ENCODE assay signal across 21 cellular contexts in the genomic region with DNA sequence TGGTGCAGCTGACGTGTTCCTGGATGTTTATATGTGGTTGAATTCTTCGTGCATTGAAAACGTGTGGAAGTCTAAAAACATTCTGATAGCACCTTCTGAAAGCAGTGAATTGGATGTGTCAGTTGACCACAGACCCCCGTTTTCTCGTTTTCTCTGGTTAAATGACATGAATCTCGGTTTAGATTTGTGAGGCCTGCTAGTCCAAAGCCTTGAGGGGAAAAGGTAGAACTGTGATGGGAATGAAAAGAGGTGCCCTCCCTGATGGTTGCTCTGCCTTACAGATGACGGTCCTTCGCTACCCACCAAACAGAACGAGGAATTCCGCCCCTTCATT. TPM values are rescaled to one million over a fixed set of nuclear protein-coding genes. Genes with fewer than 3 reads are reported as not detected.
DNase-seq lines count a peak whose midpoint lies in the region; ATAC-seq and TF ChIP-seq lines count a peak whose summit lies in the region.
"Had no signal": no experiment of that assay in that cellular context is flagged by ENCODE, and none has a peak within 500 bp of the region (broad histone marks: within the 10 kb centered on the region; RNA-seq: fewer than 3 reads in every experiment).

No MANE protein-coding gene starts in this region.

- H3K27me3 Mint-ChIP-seq in activated T-cell treated with anti-CD3 and anti-CD28 coated beads, Interleukin-2, amount 50 U/mL, for 24 hours = no peaks in the 10 kb centered on the region
- H3K27me3 Mint-ChIP-seq in activated naive CD8-positive, alpha-beta T cell treated with anti-CD3 and anti-CD28 coated beads, Interleukin-2, amount 10 ng/mL, durations not matched to agents 7 days and 5 days = no peaks in the 10 kb centered on the region
- H3K27me3 Mint-ChIP-seq in natural killer cell (ENCODE audit: low read depth in 2 of 2) (no peaks in the 10 kb centered on the region), osteocyte (ENCODE audit: unreplicated experiment) (no peaks in the 10 kb centered on the region)
- H3K27me3 Mint-ChIP-seq: IgD-negative memory B cell had no signal

- CTCF ChIA-PET in RWPE1 (lab: Yijun Ruan, JAX) = interaction anchor here (0.6 kb wide), 2 partner anchors 8 to 739 kb away, joined by 3 read pairs; no protein-coding TSS in a partner anchor

- ATAC-seq in activated naive CD8-positive, alpha-beta T cell treated with anti-CD3 and anti-CD28 coated beads, Interleukin-2, amount 10 ng/mL, durations not matched to agents 7 days and 5 days (ENCODE audit: low read depth) = no peak
- ATAC-seq in natural killer cell = no peak
- no peak for ATAC-seq in HG02973 (IDR thresholded peaks at IDR 0.05; ENCODE audit: unreplicated experiment)
- ATAC-seq: GM23338, Panc1 had no signal

- H3K36me3 Mint-ChIP-seq in activated T-cell treated with anti-CD3 and anti-CD28 coated beads, Interleukin-2, amount 50 U/mL, for 24 hours (ENCODE audit: low read depth) = peaks cover 95% of the 10 kb centered on the region
- peaks cover 30% of the 10 kb centered on the region for H3K36me3 Mint-ChIP-seq in activated naive CD8-positive, alpha-beta T cell treated with anti-CD3 and anti-CD28 coated beads, Interleukin-2, amount 10 ng/mL, durations not matched to agents 7 days and 5 days
- no peaks in the 10 kb centered on the region for H3K36me3 Mint-ChIP-seq in natural killer cell
- H3K36me3 Mint-ChIP-seq in osteocyte (ENCODE audit: unreplicated experiment) = peaks cover 44% of the 10 kb centered on the region

- POLR2A ChIA-PET in RWPE1 (lab: Yijun Ruan, JAX; ENCODE audit: low non-redundant PET) = interaction anchor here (1.1 kb wide), 1 partner anchor 8 kb away, joined by 3 read pairs; no protein-coding TSS in a partner anchor
- POLR2A ChIA-PET in activated naive CD8-positive, alpha-beta T cell treated with anti-CD3 and anti-CD28 coated beads, Interleukin-2, amount 10 ng/mL, durations not matched to agents 7 days and 5 days (lab: Charles Lee) = interaction anchor here (2.2 kb wide), 1 partner anchor 9 kb away, joined by 6 read pairs; the partner anchor contains the start of genes MORN1 and RER1

- H3K4me3 Mint-ChIP-seq in activated T-cell treated with anti-CD3 and anti-CD28 coated beads, Interleukin-2, amount 50 U/mL, for 24 hours = no peak overlapping the region
- H3K4me3 Mint-ChIP-seq in activated naive CD8-positive, alpha-beta T cell treated with anti-CD3 and anti-CD28 coated beads, Interleukin-2, amount 10 ng/mL, durations not matched to agents 7 days and 5 days = no peak overlapping the region
- H3K4me3 Mint-ChIP-seq in natural killer cell = no peak overlapping the region
- no peak overlapping the region for H3K4me3 Mint-ChIP-seq in osteocyte (ENCODE audit: unreplicated experiment)
- H3K4me3 Mint-ChIP-seq: GM23338, IgD-negative memory B cell had no signal

- H3K27ac ChIP-seq in RWPE1 = peak overlapping the region; percentile 49
- H3K27ac ChIP-seq: A549, HL-60 had no signal

- DNase-seq in activated T-cell treated with anti-CD3 and anti-CD28 coated beads, Interleukin-2, amount 50 U/mL, for 24 hours = no peak
- no peak for DNase-seq in activated T-cell treated with anti-CD3 and anti-CD28 coated beads, Interleukin-2, amount 50 U/mL, for 48 hours
- DNase-seq in RWPE1 (ENCODE audit: low spot score) = no peak
- DNase-seq in activated naive CD8-positive, alpha-beta T cell treated with anti-CD3 and anti-CD28 coated beads, Interleukin-2, amount 10 ng/mL, durations not matched to agents 7 days and 5 days = no peak
- DNase-seq in natural killer cell = no peak
- DNase-seq in SHP77 (lab: John Stamatoyannopoulos, UW) = no peak
- no peak for DNase-seq in osteocyte (ENCODE audit: extremely low spot score, unreplicated experiment)
- DNase-seq: C1 segment of cervical spinal cord, DMS 273 treated with DMSO at 0.1 percent for 48 hours, GF-D8, NCI-H1105 treated with DMSO at 0.1 percent for 48 hours, NCI-H1694 treated with DMSO at 0.1 percent for 48 hours, NCI-H2107, NCI-H2227 treated with DMSO at 0.1 percent for 48 hours, NCI-H524 had no signal

- TF ChIP-seq CTCF in RWPE1 (conservative IDR thresholded peaks at IDR 0.05; ENCODE audit: low read depth) (no peak), natural killer cell (IDR thresholded peaks at IDR 0.05) (no peak), osteocyte (IDR thresholded peaks at IDR 0.05) (no peak)

- H3K9me3 Mint-ChIP-seq in activated T-cell treated with anti-CD3 and anti-CD28 coated beads, Interleukin-2, amount 50 U/mL, for 24 hours = no peaks in the 10 kb centered on the region
- H3K9me3 Mint-ChIP-seq in activated naive CD8-positive, alpha-beta T cell treated with anti-CD3 and anti-CD28 coated beads, Interleukin-2, amount 10 ng/mL, durations not matched to agents 7 days and 5 days = no peaks in the 10 kb centered on the region
- H3K9me3 Mint-ChIP-seq in natural killer cell (no peaks in the 10 kb centered on the region), osteocyte (ENCODE audit: unreplicated experiment) (no peaks in the 10 kb centered on the region)
- H3K9me3 Mint-ChIP-seq: GM23338, IgD-negative memory B cell had no signal

- intact Hi-C loops in natural killer cell (cut with micrococcal nuclease) = no loop called here

- H3K27ac Mint-ChIP-seq in activated T-cell treated with anti-CD3 and anti-CD28 coated beads, Interleukin-2, amount 50 U/mL, for 24 hours = peak overlapping the region; percentile 76
- H3K27ac Mint-ChIP-seq in activated naive CD8-positive, alpha-beta T cell treated with anti-CD3 and anti-CD28 coated beads, Interleukin-2, amount 10 ng/mL, durations not matched to agents 7 days and 5 days = peak overlapping the region; percentile 9
- H3K27ac Mint-ChIP-seq in natural killer cell (peak overlapping the region; percentile 20 to 37), osteocyte (ENCODE audit: unreplicated experiment) (no peak overlapping the region)
- H3K27ac Mint-ChIP-seq: GM23338, IgD-negative memory B cell had no signal

- peaks cover 20% of the 10 kb centered on the region for H3K4me1 Mint-ChIP-seq in activated T-cell treated with anti-CD3 and anti-CD28 coated beads, Interleukin-2, amount 50 U/mL, for 24 hours (ENCODE audit: low read depth)
- peaks cover 5% of the 10 kb centered on the region for H3K4me1 Mint-ChIP-seq in activated naive CD8-positive, alpha-beta T cell treated with anti-CD3 and anti-CD28 coated beads, Interleukin-2, amount 10 ng/mL, durations not matched to agents 7 days and 5 days
- H3K4me1 Mint-ChIP-seq in natural killer cell (peaks cover 5 to 9% of the 10 kb centered on the region in 2 donors), osteocyte (ENCODE audit: unreplicated experiment) (peaks cover 14% of the 10 kb centered on the region)
- H3K4me1 Mint-ChIP-seq: GM23338 had no signal

RNA-seq across cellular contexts. Expression of gene RER1, which starts 8.9 kb away (rescaled TPM):
- 100 to 1,000 TPM; 140 to 147 TPM for total RNA-seq in activated naive CD8-positive, alpha-beta T cell treated with anti-CD3 and anti-CD28 coated beads, Interleukin-2, amount 10 ng/mL, durations not matched to agents 7 days and 5 days
- total RNA-seq in natural killer cell (10 to 100 TPM; 89.2 to 98.9 (median 91.9) TPM), osteocyte (144 and 147 TPM in 2 replicates)

RNA-seq across cellular contexts. Expression of gene MORN1, which starts 9.2 kb away (rescaled TPM):
- 10 to 100 TPM; 10.5 to 11.6 TPM for total RNA-seq in activated naive CD8-positive, alpha-beta T cell treated with anti-CD3 and anti-CD28 coated beads, Interleukin-2, amount 10 ng/mL, durations not matched to agents 7 days and 5 days
- total RNA-seq in natural killer cell (1 to 10 TPM; 8.0 to 9.3 (median 8.8) TPM), osteocyte (10.9 and 12.7 TPM in 2 replicates)

RNA-seq across cellular contexts. Expression of gene PEX10, which starts 11.8 kb away (rescaled TPM):
- total RNA-seq in activated naive CD8-positive, alpha-beta T cell treated with anti-CD3 and anti-CD28 coated beads, Interleukin-2, amount 10 ng/mL, durations not matched to agents 7 days and 5 days = 1 to 10 TPM; 9.6 to 9.9 TPM
- total RNA-seq in natural killer cell (10 to 100 TPM in 1 of 3 donors, 1 to 10 TPM in 2; 8.1 to 11.1 (median 9.8) TPM), osteocyte (23.1 and 25.6 TPM in 2 replicates)
